ENCODE assay signal across 26 cellular contexts in genomic region chr5:82473262-82473661, GRCh38.
"Had no signal": no experiment of that assay in that cellular context is flagged by ENCODE, and none has a peak within 500 bp of the region (broad histone marks: within the 10 kb centered on the region; RNA-seq: fewer than 3 reads in every experiment).

No MANE protein-coding gene starts in this region.

- H3K4me3 Mint-ChIP-seq: dendritic cell treated with granulocyte-macrophage colony-stimulating factor and Interleukin-4, amounts not matched to agents 40 ng/mL and 50 ng/mL, for 4 days; effector memory CD8-positive, alpha-beta T cell; endodermal cell had no signal

- DNase-seq: colonic mucosa; cortex of kidney; dermis blood vessel endothelial cell; dorsolateral prefrontal cortex; effector CD4-positive, alpha-beta T cell; effector CD8-positive, alpha-beta T cell; effector memory CD4-positive, alpha-beta T cell; effector memory CD8-positive, alpha-beta T cell; endodermal cell; erythroblast; esophagus squamous epithelium; foreskin fibroblast; foreskin keratinocyte; foreskin melanocyte; gastrocnemius medialis; glutamatergic neuron; head of caudate nucleus; heart left ventricle; heart right ventricle had no signal

- H3K27ac Mint-ChIP-seq: dendritic cell treated with granulocyte-macrophage colony-stimulating factor and Interleukin-4, amounts not matched to agents 40 ng/mL and 50 ng/mL, for 4 days; effector memory CD8-positive, alpha-beta T cell; endodermal cell had no signal

- ATAC-seq: effector memory CD8-positive, alpha-beta T cell; esophagus mucosa; foreskin keratinocyte; gastrocnemius medialis; gastroesophageal sphincter; heart left ventricle; heart right ventricle had no signal

- H3K27me3 Mint-ChIP-seq: dendritic cell treated with granulocyte-macrophage colony-stimulating factor and Interleukin-4, amounts not matched to agents 40 ng/mL and 50 ng/mL, for 4 days; effector memory CD8-positive, alpha-beta T cell had no signal

- H3K9me3 ChIP-seq: colonic mucosa, esophagus muscularis mucosa, esophagus squamous epithelium, gastrocnemius medialis, gastroesophageal sphincter, heart left ventricle, heart right ventricle had no signal

- FAIRE-seq: endothelial cell of umbilical vein had no signal

- H3K4me1 Mint-ChIP-seq: endodermal cell had no signal

- H3K27ac ChIP-seq: colonic mucosa, coronary artery, dorsolateral prefrontal cortex, epithelial cell of prostate, esophagus muscularis mucosa, esophagus squamous epithelium, foreskin keratinocyte, gastrocnemius medialis, gastroesophageal sphincter, heart left ventricle, heart right ventricle had no signal

- H3K9me3 Mint-ChIP-seq: dendritic cell treated with granulocyte-macrophage colony-stimulating factor and Interleukin-4, amounts not matched to agents 40 ng/mL and 50 ng/mL, for 4 days; effector memory CD8-positive, alpha-beta T cell; endodermal cell had no signal

- H3K4me1 ChIP-seq: colonic mucosa, esophagus muscularis mucosa, esophagus squamous epithelium, foreskin keratinocyte, gastrocnemius medialis, gastroesophageal sphincter, heart left ventricle, heart right ventricle had no signal

- H3K4me3 ChIP-seq: colonic mucosa, coronary artery, dorsolateral prefrontal cortex, esophagus muscularis mucosa, esophagus squamous epithelium, gastrocnemius medialis, gastroesophageal sphincter, heart left ventricle, heart right ventricle had no signal

- H3K36me3 ChIP-seq: colonic mucosa, esophagus muscularis mucosa, esophagus squamous epithelium, gastrocnemius medialis, gastroesophageal sphincter, heart left ventricle, heart right ventricle had no signal

- H3K27me3 ChIP-seq: colonic mucosa, dorsolateral prefrontal cortex, esophagus muscularis mucosa, esophagus squamous epithelium, gastrocnemius medialis, gastroesophageal sphincter, heart left ventricle, heart right ventricle had no signal
